ENCODE assay signal across 11 cellular contexts in genomic region chr3:161166051-161166450, GRCh38.
"Had no signal": no experiment of that assay in that cellular context is flagged by ENCODE, and none has a peak within 500 bp of the region (broad histone marks: within the 10 kb centered on the region; RNA-seq: fewer than 3 reads in every experiment).

No MANE protein-coding gene starts in this region.

- H3K4me1 ChIP-seq: HAP-1 had no signal

- ATAC-seq: GM23338, HCT116 had no signal

- H3K9ac ChIP-seq: GM23248 had no signal

- H3K4me3 ChIP-seq: GM23248, GM23338, HAP-1 had no signal

- H3K9me3 ChIP-seq: HAP-1 had no signal

- H2AFZ ChIP-seq: GM23248, GM23338 had no signal

- FAIRE-seq: H1, H54 had no signal

- H3K4me2 ChIP-seq: GM23338 had no signal

- DNase-seq: GM23248, GOT3, H7, H9, HCEC 1CT, HFFc6 had no signal

- H3K36me3 ChIP-seq: HAP-1 had no signal

- H3K27ac ChIP-seq: GM23248 had no signal
